Comparison of ENCODE assay signal across 18 cellular contexts in genomic region chr1:192382758-192383157, GRCh38.
"Had no signal": no experiment of that assay in that cellular context is flagged by ENCODE, and none has a peak within 500 bp of the region (broad histone marks: within the 10 kb centered on the region; RNA-seq: fewer than 3 reads in every experiment).

No MANE protein-coding gene starts in this region.

- H3K27me3 Mint-ChIP-seq: activated CD8-positive, alpha-beta memory T cell treated with anti-CD3 and anti-CD28 coated beads, Interleukin-2, amount 10 ng/mL, durations not matched to agents 7 days and 5 days; activated naive CD8-positive, alpha-beta T cell; activated T-cell treated with anti-CD3 and anti-CD28 coated beads, Interleukin-2, amount 50 U/mL, for 24 hours; dendritic cell treated with granulocyte-macrophage colony-stimulating factor and Interleukin-4, amounts not matched to agents 40 ng/mL and 50 ng/mL, for 4 days had no signal

- H3K4me1 ChIP-seq: tibial nerve had no signal

- DNase-seq: activated CD4-positive, alpha-beta T cell treated with anti-CD3 and anti-CD28 coated beads, Interleukin-2, amount 50 U/mL, for 4 hours; activated CD8-positive, alpha-beta memory T cell treated with anti-CD3 and anti-CD28 coated beads, Interleukin-2, amount 10 ng/mL, durations not matched to agents 7 days and 5 days; activated effector memory CD4-positive, alpha-beta T cell treated with anti-CD3 and anti-CD28 coated beads, Interleukin-2, amount 50 U/mL, for 16 hours; activated T-cell treated with anti-CD3 and anti-CD28 coated beads, Interleukin-2, amount 50 U/mL, for 24 hours; brain microvascular endothelial cell; erythroblast; glutamatergic neuron; left colon; naive thymus-derived CD4-positive, alpha-beta T cell; T-helper 17 cell had no signal

- H3K9me3 ChIP-seq: neutrophil had no signal

- H3K4me3 Mint-ChIP-seq: activated CD8-positive, alpha-beta memory T cell treated with anti-CD3 and anti-CD28 coated beads, Interleukin-2, amount 10 ng/mL, durations not matched to agents 7 days and 5 days; activated naive CD8-positive, alpha-beta T cell; activated T-cell treated with anti-CD3 and anti-CD28 coated beads, Interleukin-2, amount 50 U/mL, for 24 hours; dendritic cell treated with granulocyte-macrophage colony-stimulating factor and Interleukin-4, amounts not matched to agents 40 ng/mL and 50 ng/mL, for 4 days; naive thymus-derived CD4-positive, alpha-beta T cell; stimulated activated effector memory CD8-positive, alpha-beta T cell treated with anti-CD3 and anti-CD28 coated beads, Interleukin-12 subunit alpha, Interleukin-12 subunit beta, amount 100 ng/mL, for 72 hours; T-helper 17 cell had no signal

- H3K36me3 Mint-ChIP-seq: activated CD8-positive, alpha-beta memory T cell treated with anti-CD3 and anti-CD28 coated beads, Interleukin-2, amount 10 ng/mL, durations not matched to agents 7 days and 5 days; activated naive CD8-positive, alpha-beta T cell; naive thymus-derived CD4-positive, alpha-beta T cell; stimulated activated effector memory CD8-positive, alpha-beta T cell treated with anti-CD3 and anti-CD28 coated beads, Interleukin-12 subunit alpha, Interleukin-12 subunit beta, amount 100 ng/mL, for 72 hours had no signal

- H3K27ac Mint-ChIP-seq: activated CD8-positive, alpha-beta memory T cell treated with anti-CD3 and anti-CD28 coated beads, Interleukin-2, amount 10 ng/mL, durations not matched to agents 7 days and 5 days; activated naive CD8-positive, alpha-beta T cell; activated T-cell treated with anti-CD3 and anti-CD28 coated beads, Interleukin-2, amount 50 U/mL, for 24 hours; dendritic cell treated with granulocyte-macrophage colony-stimulating factor and Interleukin-4, amounts not matched to agents 40 ng/mL and 50 ng/mL, for 4 days; naive thymus-derived CD4-positive, alpha-beta T cell; stimulated activated effector memory CD8-positive, alpha-beta T cell treated with anti-CD3 and anti-CD28 coated beads, Interleukin-12 subunit alpha, Interleukin-12 subunit beta, amount 100 ng/mL, for 72 hours; T-helper 17 cell had no signal

- H3K4me1 Mint-ChIP-seq: activated CD8-positive, alpha-beta memory T cell treated with anti-CD3 and anti-CD28 coated beads, Interleukin-2, amount 10 ng/mL, durations not matched to agents 7 days and 5 days; stimulated activated effector memory CD8-positive, alpha-beta T cell treated with anti-CD3 and anti-CD28 coated beads, Interleukin-12 subunit alpha, Interleukin-12 subunit beta, amount 100 ng/mL, for 72 hours had no signal

- H3K4me3 ChIP-seq: lung, skin epidermis, tibial nerve had no signal

- ATAC-seq: activated CD4-positive, CD25-positive, alpha-beta regulatory T cell treated with anti-CD3 and anti-CD28 coated beads, Interleukin-2, amount 50 U/mL, for 24 hours; activated CD8-positive, alpha-beta memory T cell treated with anti-CD3 and anti-CD28 coated beads, Interleukin-2, amount 10 ng/mL, durations not matched to agents 7 days and 5 days; left colon; naive thymus-derived CD4-positive, alpha-beta T cell; stimulated activated effector memory CD8-positive, alpha-beta T cell treated with anti-CD3 and anti-CD28 coated beads, Interleukin-12 subunit alpha, Interleukin-12 subunit beta, amount 100 ng/mL, for 72 hours; T-helper 17 cell had no signal

- H3K36me3 ChIP-seq: brain microvascular endothelial cell, neutrophil, tibial nerve had no signal

- H3K27ac ChIP-seq: brain microvascular endothelial cell, neutrophil, skin epidermis, tibial nerve had no signal

- H3K27me3 ChIP-seq: brain microvascular endothelial cell, neutrophil, tibial nerve had no signal
